13 cellular contexts compared by ENCODE assay signal in genomic region chr10:71980181-71981023, GRCh38. TPM values are rescaled to one million over a fixed set of nuclear protein-coding genes. Genes with fewer than 3 reads are reported as not detected.
A peak's percentile ranks its signal among the peaks of the same experiment; 100 is the strongest.
DNase-seq lines count a peak whose midpoint lies in the region; ATAC-seq and TF ChIP-seq lines count a peak whose summit lies in the region.
"Had no signal": no experiment of that assay in that cellular context is flagged by ENCODE, and none has a peak within 500 bp of the region (broad histone marks: within the 10 kb centered on the region; RNA-seq: fewer than 3 reads in every experiment).

No MANE protein-coding gene starts in this region.

- H3K27me3 Mint-ChIP-seq in brain (peaks cover 3% of the 10 kb centered on the region), Calu3 (ENCODE audit: unreplicated experiment) (no peaks in the 10 kb centered on the region)

- ATAC-seq in lower lobe of right lung (no peak), HG02623 (IDR thresholded peaks at IDR 0.05; ENCODE audit: unreplicated experiment) (no peak)

- peaks cover 100% of the 10 kb centered on the region for H3K4me1 Mint-ChIP-seq in brain
- peaks cover 23% of the 10 kb centered on the region for H3K4me1 Mint-ChIP-seq in Calu3 (ENCODE audit: low read depth, unreplicated experiment)

- TF ChIP-seq CTCF in brain (conservative IDR thresholded peaks at IDR 0.05) (no peak), lower lobe of right lung (IDR thresholded peaks at IDR 0.05) (no peak), Calu3 (IDR thresholded peaks at IDR 0.05; ENCODE audit: unreplicated experiment) (no peak)

- H3K9me3 ChIP-seq in lower lobe of right lung = no peaks in the 10 kb centered on the region
- H3K9me3 ChIP-seq in stomach smooth muscle (ENCODE audit: control insufficient read depth in 2 of 2, low read length in 2 of 2) = no peaks in the 10 kb centered on the region
- H3K9me3 ChIP-seq: colonic mucosa had no signal

- H3K9me3 Mint-ChIP-seq in brain (no peaks in the 10 kb centered on the region), Calu3 (ENCODE audit: low read depth, unreplicated experiment) (no peaks in the 10 kb centered on the region)
- H3K9me3 Mint-ChIP-seq: activated T-helper 1 cell treated with anti-CD3 and anti-CD28 coated beads, Interleukin-12 subunit alpha, Interleukin-12 subunit beta, Interleukin-2, Interleukin-4 antibody, amounts not matched to agents 30 ng/mL and 10 ng/mL and 1 ng/mL, durations not matched to agents 14 hours and 24 hours and 36 hours; CD4-positive, CD25-positive, alpha-beta regulatory T cell had no signal

- CTCF ChIA-PET in Calu3 (lab: Charles Lee) = no interaction called here

- DNase-seq in H7 (peak; percentile 27), lower lobe of right lung (no peak), Calu3 (no peak), NCI-H526 treated with DMSO at 0.1 percent for 48 hours (lab: John Stamatoyannopoulos, UW) (no peak), MV-4-11 (lab: John Stamatoyannopoulos, UW) (no peak)
- DNase-seq: activated CD4-positive, CD25-positive, alpha-beta regulatory T cell; CD4-positive, CD25-positive, alpha-beta regulatory T cell; colonic mucosa; NCI-H2029 treated with DMSO at 0.1 percent for 48 hours had no signal

- peaks cover 87% of the 10 kb centered on the region for H3K4me1 ChIP-seq in lower lobe of right lung
- H3K4me1 ChIP-seq in stomach smooth muscle (ENCODE audit: control insufficient read depth, insufficient read depth, low read length) = peaks cover 90% of the 10 kb centered on the region

- no peaks in the 10 kb centered on the region for H3K36me3 ChIP-seq in H7 (replicated peaks; ENCODE audit: control insufficient read depth, insufficient read depth, low read length)
- H3K36me3 ChIP-seq in lower lobe of right lung = no peaks in the 10 kb centered on the region
- no peaks in the 10 kb centered on the region for H3K36me3 ChIP-seq in stomach smooth muscle (ENCODE audit: control insufficient read depth in 2 of 2, insufficient read depth in 2 of 2, low read length in 2 of 2)
- H3K36me3 ChIP-seq: colonic mucosa had no signal

- H3K36me3 Mint-ChIP-seq in brain (no peaks in the 10 kb centered on the region), Calu3 (ENCODE audit: insufficient read depth, unreplicated experiment) (peaks cover 14% of the 10 kb centered on the region)
- H3K36me3 Mint-ChIP-seq: CD4-positive, CD25-positive, alpha-beta regulatory T cell had no signal

- peak overlapping the region; percentile 87 to 98 (median 93) for H3K27ac Mint-ChIP-seq in brain
- H3K27ac Mint-ChIP-seq in Calu3 (ENCODE audit: unreplicated experiment) = no peak overlapping the region
- H3K27ac Mint-ChIP-seq: activated T-helper 1 cell treated with anti-CD3 and anti-CD28 coated beads, Interleukin-12 subunit alpha, Interleukin-12 subunit beta, Interleukin-2, Interleukin-4 antibody, amounts not matched to agents 30 ng/mL and 10 ng/mL and 1 ng/mL, durations not matched to agents 14 hours and 24 hours and 36 hours; CD4-positive, CD25-positive, alpha-beta regulatory T cell had no signal

- intact Hi-C loops in lower lobe of right lung (cut with DNase I) (no loop called here), Calu3 (cut with micrococcal nuclease; ENCODE audit: unreplicated experiment) (no loop called here)

- H3K4me3 ChIP-seq in H7 (ENCODE audit: insufficient read depth, low read depth, low read length) (no peak overlapping the region), lower lobe of right lung (no peak overlapping the region), stomach smooth muscle (ENCODE audit: low read length in 2 of 2) (peak overlapping the region in 1 of 2 donors; percentile 55)
- H3K4me3 ChIP-seq: colonic mucosa had no signal

- peak overlapping the region; percentile 55 to 60 for H3K9ac ChIP-seq in stomach smooth muscle (ENCODE audit: low read length in 2 of 2)

- no TSS peak for BruUV-seq in Calu3 (replicated peaks; lab: Mats Ljungman, UMichigan)

- no peaks in the 10 kb centered on the region for H3K27me3 ChIP-seq in H7 (ENCODE audit: control insufficient read depth, insufficient read depth, low read length)
- no peaks in the 10 kb centered on the region for H3K27me3 ChIP-seq in lower lobe of right lung (ENCODE audit: low read depth)
- no peaks in the 10 kb centered on the region for H3K27me3 ChIP-seq in stomach smooth muscle (ENCODE audit: control insufficient read depth in 1 of 2, insufficient read depth in 2 of 2, low read length in 2 of 2)
- H3K27me3 ChIP-seq: colonic mucosa had no signal

- H3K27ac ChIP-seq in lower lobe of right lung (peak overlapping the region; percentile 33), stomach smooth muscle (ENCODE audit: low read length) (peak overlapping the region; percentile 90)
- H3K27ac ChIP-seq: colonic mucosa had no signal

- H3K4me3 Mint-ChIP-seq in brain (peak overlapping the region; percentile 22 to 61 (median 52)), Calu3 (ENCODE audit: low read depth, unreplicated experiment) (no peak overlapping the region)
- H3K4me3 Mint-ChIP-seq: activated T-helper 1 cell treated with anti-CD3 and anti-CD28 coated beads, Interleukin-12 subunit alpha, Interleukin-12 subunit beta, Interleukin-2, Interleukin-4 antibody, amounts not matched to agents 30 ng/mL and 10 ng/mL and 1 ng/mL, durations not matched to agents 14 hours and 24 hours and 36 hours; CD4-positive, CD25-positive, alpha-beta regulatory T cell had no signal

RNA-seq across cellular contexts. Expression of gene CHST3, which starts 16.2 kb away (rescaled TPM):
- 4.1 and 4.2 TPM in 2 replicates for total RNA-seq in H7 (2014; rRNA removed; shearing (Covaris generic))
- polyA plus RNA-seq in brain (ENCODE audit: insufficient read depth, low read depth, low replicate concordance) = 11.4 TPM
- total RNA-seq in lower lobe of right lung (12.0 TPM), Calu3 (2022) (14.3 and 32.4 TPM in 2 replicates)
- total RNA-seq: CD4-positive, CD25-positive, alpha-beta regulatory T cell had no signal
- polyA plus RNA-seq: CD4-positive, CD25-positive, alpha-beta regulatory T cell had no signal
